In genomic region chrX:101357166-101357795, GRCh38 we compare ENCODE assay signal across 9 cellular contexts. TPM values are rescaled to one million over a fixed set of nuclear protein-coding genes. Genes with fewer than 3 reads are reported as not detected.
DNase-seq lines count a peak whose midpoint lies in the region; ATAC-seq and TF ChIP-seq lines count a peak whose summit lies in the region.
"Had no signal": no experiment of that assay in that cellular context is flagged by ENCODE, and none has a peak within 500 bp of the region (broad histone marks: within the 10 kb centered on the region; RNA-seq: fewer than 3 reads in every experiment).

No MANE protein-coding gene starts in this region.

- H3K36me3 Mint-ChIP-seq in naive B cell: peaks cover 7 to 13% of the 10 kb centered on the region in 2 donors

- peak overlapping the region in 4 of 6 donors; percentile 35 to 77 (median 66) for H3K27ac Mint-ChIP-seq in naive B cell

- TF ChIP-seq CTCF in astrocyte of the cerebellum (IDR thresholded peaks at IDR 0.05; ENCODE audit: low read depth, low read length, missing control alignments): peak; percentile 41

- in situ Hi-C loops in astrocyte of the cerebellum (cut with HindIII; ENCODE audit: low sequenced_read_pairs): no loop called here

- H3K4me3 ChIP-seq in astrocyte of the cerebellum (ENCODE audit: low read depth, low read length): no peak overlapping the region

- H3K9me3 Mint-ChIP-seq in naive B cell: peaks cover 0 to 2% (median 0%) of the 10 kb centered on the region in 7 donors

- ATAC-seq in naive B cell (ENCODE audit: low read depth in 2 of 2) (peak in 1 of 2 donors; percentile 25), GM21381 (IDR thresholded peaks at IDR 0.05; ENCODE audit: unreplicated experiment) (no peak), HG03095 (IDR thresholded peaks at IDR 0.05; ENCODE audit: unreplicated experiment) (no peak), HG03354 (IDR thresholded peaks at IDR 0.05; ENCODE audit: poor library complexity, severe bottlenecking, unreplicated experiment) (no peak)

- H3K4me1 Mint-ChIP-seq in naive B cell: peaks cover 14 to 33% (median 22%) of the 10 kb centered on the region in 3 donors

- H3K27me3 Mint-ChIP-seq in naive B cell: no peaks in the 10 kb centered on the region

- DNase-seq in EH (ENCODE audit: low read depth): peak; percentile 3
- DNase-seq in HT-29 (ENCODE audit: low spot score): peak; percentile 40
- DNase-seq in astrocyte of the cerebellum (ENCODE audit: low read depth): no peak
- no peak for DNase-seq in naive B cell
- DNase-seq in NCI-H1048 (lab: John Stamatoyannopoulos, UW): no peak
- DNase-seq: NCI-H524 treated with DMSO at 0.1 percent for 48 hours had no signal

- H3K4me3 Mint-ChIP-seq in naive B cell: peak overlapping the region in 1 of 8 donors; percentile 51

RNA-seq across cellular contexts. Expression of gene TIMM8A, which starts 8.7 kb away (rescaled TPM):
- 2.6 and 5.3 TPM in 2 replicates for total RNA-seq in HT-29 (2014; rRNA removed; shearing (Covaris generic))
- polyA plus RNA-seq in naive B cell (ENCODE audit: low read depth in 6 of 6): 10 to 100 TPM in 4 of 6 donors, 1 to 10 TPM in 2; 7.7 to 17.9 (median 12.7) TPM

RNA-seq across cellular contexts. Expression of gene BTK, which starts 28.7 kb away (rescaled TPM):
- not detected in 2 replicates for total RNA-seq in HT-29 (2014; rRNA removed; shearing (Covaris generic))
- 100 to 1,000 TPM; 110 to 189 (median 162) TPM for polyA plus RNA-seq in naive B cell (ENCODE audit: low read depth in 6 of 6)

RNA-seq across cellular contexts. Expression of gene RPL36A, which starts 33.5 kb away (rescaled TPM):
- 658 and 887 TPM in 2 replicates for total RNA-seq in HT-29 (2014; rRNA removed; shearing (Covaris generic))
- polyA plus RNA-seq in naive B cell (ENCODE audit: low read depth in 6 of 6): 1,000 to 10,000 TPM; 1,439 to 2,390 (median 1,883) TPM

RNA-seq across cellular contexts. Expression of gene GLA, which starts 50.4 kb away (rescaled TPM):
- 53.8 and 54.9 TPM in 2 replicates for total RNA-seq in HT-29 (2014; rRNA removed; shearing (Covaris generic))
- 10 to 100 TPM; 15.4 to 28.8 (median 24.9) TPM for polyA plus RNA-seq in naive B cell (ENCODE audit: low read depth in 6 of 6)

RNA-seq across cellular contexts. Expression of gene HNRNPH2, which starts 50.7 kb away (rescaled TPM):
- total RNA-seq in HT-29 (2014; rRNA removed; shearing (Covaris generic)): 47.7 and 51.5 TPM in 2 replicates
- polyA plus RNA-seq in naive B cell (ENCODE audit: low read depth in 6 of 6): 100 to 1,000 TPM in 5 of 6 donors, 10 to 100 TPM in 1; 78.2 to 162 (median 109) TPM

Comparison
In these comparisons a context has a peak if more than half of its experiments do, and no peak if none do; other contexts are left out.
1. DNase-seq: peak in EH (single experiment) and HT-29 (single experiment); none in astrocyte of the cerebellum (single experiment), naive B cell (single experiment) and NCI-H1048 (single experiment).